Comparison of ENCODE assay signal across 12 cellular contexts in genomic region chr5:1505506-1506241, GRCh38. TPM values are rescaled to one million over a fixed set of nuclear protein-coding genes. Genes with fewer than 3 reads are reported as not detected.
A peak's percentile ranks its signal among the peaks of the same experiment; 100 is the strongest.
DNase-seq lines count a peak whose midpoint lies in the region; ATAC-seq and TF ChIP-seq lines count a peak whose summit lies in the region.
"Had no signal": no experiment of that assay in that cellular context is flagged by ENCODE, and none has a peak within 500 bp of the region (broad histone marks: within the 10 kb centered on the region; RNA-seq: fewer than 3 reads in every experiment).

No MANE protein-coding gene starts in this region.

- H3K9me2 ChIP-seq in Karpas-422 (replicated peaks; ENCODE audit: insufficient read depth, low read length): no peaks in the 10 kb centered on the region

- H3K4me3 ChIP-seq in Karpas-422 (ENCODE audit: low read length): peak overlapping the region; percentile 59; the same call in 1 of the 2 replicates
- H3K4me3 ChIP-seq in neural progenitor cell: no peak overlapping the region
- H3K4me3 ChIP-seq: testis had no signal

- peak overlapping the region; percentile 80 for H3K4me2 ChIP-seq in Karpas-422 (ENCODE audit: low read depth, low read length, poor library complexity, severe bottlenecking)
- H3K4me2 ChIP-seq in neural progenitor cell: no peak overlapping the region

- H3K9ac ChIP-seq in Karpas-422 (ENCODE audit: low read length) (peak overlapping the region; percentile 58), neural progenitor cell (no peak overlapping the region)

- TF ChIP-seq CTCF in neural progenitor cell (IDR thresholded peaks at IDR 0.05): no peak

- peaks cover 68% of the 10 kb centered on the region for H3K4me1 ChIP-seq in Karpas-422 (ENCODE audit: low read length)
- peaks cover 6% of the 10 kb centered on the region for H3K4me1 ChIP-seq in neural progenitor cell

- no peaks in the 10 kb centered on the region for H3K27me3 ChIP-seq in Karpas-422 (ENCODE audit: low read length)
- H3K27me3 ChIP-seq in neural progenitor cell: no peaks in the 10 kb centered on the region
- H3K27me3 ChIP-seq: testis had no signal

- H2AFZ ChIP-seq in Karpas-422 (ENCODE audit: low read length) (no peak overlapping the region), neural progenitor cell (replicated peaks) (no peak overlapping the region)

- H3F3A ChIP-seq in neural progenitor cell (ENCODE audit: low read depth): no peaks in the 10 kb centered on the region

- no peaks in the 10 kb centered on the region for H3K9me3 Mint-ChIP-seq in neural progenitor cell
- H3K9me3 Mint-ChIP-seq: nephron had no signal

- peak; percentile 90 for DNase-seq in DMS 273 (lab: John Stamatoyannopoulos, UW; ENCODE audit: unreplicated experiment)
- DNase-seq in Karpas-422: peak; percentile 70
- DNase-seq in cerebellar cortex (ENCODE audit: low spot score): peak; percentile 12
- DNase-seq in neural progenitor cell (ENCODE audit: low spot score): peak; percentile 16
- DNase-seq in NCI-H2196 treated with DMSO at 0.1 percent for 48 hours (lab: John Stamatoyannopoulos, UW; ENCODE audit: unreplicated experiment): no peak
- no peak for DNase-seq in central memory CD4-positive, alpha-beta T cell
- DNase-seq: amniotic stem cell, foreskin melanocyte, NCI-H1092 treated with DMSO at 0.1 percent for 48 hours, testis had no signal

- ATAC-seq in GM21526 (IDR thresholded peaks at IDR 0.05; ENCODE audit: low FRiP score, unreplicated experiment): no peak

- peaks cover 8% of the 10 kb centered on the region for H3K36me3 Mint-ChIP-seq in neural progenitor cell

- H4K20me1 ChIP-seq in Karpas-422 (ENCODE audit: insufficient read depth, low read depth, low read length) (peaks cover 61% of the 10 kb centered on the region), neural progenitor cell (ENCODE audit: low read depth) (peaks cover 85% of the 10 kb centered on the region)

- no peak overlapping the region for H3K4me3 Mint-ChIP-seq in neural progenitor cell
- H3K4me3 Mint-ChIP-seq: nephron had no signal

- peaks cover 2% of the 10 kb centered on the region for H3K27me3 Mint-ChIP-seq in neural progenitor cell (ENCODE audit: insufficient read depth, low read depth)

- H3K79me2 ChIP-seq in Karpas-422 (ENCODE audit: low read length): peaks cover 44% of the 10 kb centered on the region
- peaks cover 99% of the 10 kb centered on the region for H3K79me2 ChIP-seq in neural progenitor cell (ENCODE audit: low read depth)

- H3K4me1 Mint-ChIP-seq in neural progenitor cell: peaks cover 25% of the 10 kb centered on the region

- H3K27ac ChIP-seq in Karpas-422 (ENCODE audit: low read length) (peak overlapping the region; percentile 95), neural progenitor cell (no peak overlapping the region)
- H3K27ac ChIP-seq: testis had no signal

- no peak overlapping the region for H3K27ac Mint-ChIP-seq in neural progenitor cell

- H3K9me3 ChIP-seq in Karpas-422 (ENCODE audit: low read length): no peaks in the 10 kb centered on the region
- no peaks in the 10 kb centered on the region for H3K9me3 ChIP-seq in neural progenitor cell (ENCODE audit: low read depth)
- H3K9me3 ChIP-seq: testis had no signal

- H3K36me3 ChIP-seq in Karpas-422 (ENCODE audit: insufficient read depth, low read length) (peaks cover 4% of the 10 kb centered on the region), neural progenitor cell (no peaks in the 10 kb centered on the region)

RNA-seq across cellular contexts. Expression of gene LPCAT1, which starts 18.1 kb away (rescaled TPM):
- 115 and 124 TPM in 2 replicates for total RNA-seq in Karpas-422 (2014; rRNA removed; shearing (Covaris generic); ENCODE audit: low replicate concordance)
- 76.5 and 108 TPM in 2 replicates for total RNA-seq in neural progenitor cell (ENCODE audit: low replicate concordance)

Comparison
In these comparisons a context has a peak if more than half of its experiments do, and no peak if none do; other contexts are left out.
1. DNase-seq: peak in DMS 273 (single experiment), Karpas-422 (single experiment), cerebellar cortex (single experiment) and neural progenitor cell (single experiment); none in NCI-H2196 treated with DMSO at 0.1 percent for 48 hours (single experiment) and central memory CD4-positive, alpha-beta T cell (single experiment).